18 cellular contexts compared by ENCODE assay signal in genomic region chr14:102504951-102505600, GRCh38. TPM values are rescaled to one million over a fixed set of nuclear protein-coding genes. Genes with fewer than 3 reads are reported as not detected.
DNase-seq lines count a peak whose midpoint lies in the region; ATAC-seq, FAIRE-seq and TF ChIP-seq lines count a peak whose summit lies in the region.
"Had no signal": no experiment of that assay in that cellular context is flagged by ENCODE, and none has a peak within 500 bp of the region (broad histone marks: within the 10 kb centered on the region; RNA-seq: fewer than 3 reads in every experiment).

No MANE protein-coding gene starts in this region.

- peak overlapping the region; percentile 63 for H3K27ac Mint-ChIP-seq in stimulated activated effector memory CD8-positive, alpha-beta T cell treated with anti-CD3 and anti-CD28 coated beads, Interleukin-12 subunit alpha, Interleukin-12 subunit beta, amount 100 ng/mL, for 72 hours

- no peak overlapping the region for H4K91ac ChIP-seq in IMR-90 (ENCODE audit: insufficient read depth, low read depth, low read length)

- POLR2A ChIA-PET in IMR-90 (lab: Charles Lee; ENCODE audit: unreplicated experiment), result no interaction called here
- POLR2A ChIA-PET in K562 (lab: Yijun Ruan, JAX), result interaction anchor here (1.3 to 2.0 kb wide), 2 partner anchors 10 to 12 kb away, joined by 3 to 6 read pairs; no protein-coding TSS in a partner anchor

- H3K4me3 ChIP-seq in IMR-90 (ENCODE audit: insufficient read depth, low read depth, low read length), result no peak overlapping the region
- no peak overlapping the region for H3K4me3 ChIP-seq in K562
- no peak overlapping the region for H3K4me3 ChIP-seq in hepatocyte
- H3K4me3 ChIP-seq in Peyer's patch, result peak overlapping the region in 1 of 4 donors; percentile 28
- H3K4me3 ChIP-seq: GM23248 had no signal

- H4K8ac ChIP-seq in IMR-90 (ENCODE audit: low read depth in 2 of 2, low read length in 2 of 2), result no peak overlapping the region

- peaks cover 20% of the 10 kb centered on the region for H3K4me1 Mint-ChIP-seq in stimulated activated effector memory CD8-positive, alpha-beta T cell treated with anti-CD3 and anti-CD28 coated beads, Interleukin-12 subunit alpha, Interleukin-12 subunit beta, amount 100 ng/mL, for 72 hours

- no peak overlapping the region for H3K4me2 ChIP-seq in IMR-90 (ENCODE audit: low read depth, low read length)
- no peak overlapping the region for H3K4me2 ChIP-seq in K562 (ENCODE audit: insufficient read depth, low read length)
- H3K4me2 ChIP-seq in hepatocyte, result no peak overlapping the region

- H3K4ac ChIP-seq in IMR-90 (ENCODE audit: low read depth, low read length), result no peak overlapping the region

- H3K9me3 ChIP-seq in IMR-90 (ENCODE audit: control insufficient read depth, insufficient read depth, low read length) (no peaks in the 10 kb centered on the region), K562 (replicated peaks; ENCODE audit: control insufficient read depth, insufficient read depth, low read depth, low read length) (no peaks in the 10 kb centered on the region), hepatocyte (ENCODE audit: low read depth) (no peaks in the 10 kb centered on the region), Peyer's patch (no peaks in the 10 kb centered on the region)

- no peak overlapping the region for H2BK5ac ChIP-seq in IMR-90 (ENCODE audit: low read depth, low read length, poor library complexity, severe bottlenecking)

- in situ Hi-C loops in IMR-90 (cut with MboI; ENCODE audit: low sequenced_read_pairs) (no loop called here), K562 (cut with MboI) (loop anchor here (25.0 kb wide), 1 partner anchor 407 kb away; the partner anchor contains the start of gene AMN)

- dilution Hi-C loops in IMR-90 (cut with HindIII; ENCODE audit: low sequenced_read_pairs, unreplicated experiment), result no loop called here

- no peak overlapping the region for H2BK20ac ChIP-seq in IMR-90 (ENCODE audit: low read depth, low read length)

- H2AK9ac ChIP-seq in IMR-90 (replicated peaks; ENCODE audit: low read depth, low read length, poor library complexity), result no peak overlapping the region

- CTCF ChIA-PET in IMR-90 (lab: Yijun Ruan, JAX), result no interaction called here
- CTCF ChIA-PET in K562 (lab: Yijun Ruan, JAX; ENCODE audit: low intra/inter-chr PET ratio), result no interaction called here

- intact Hi-C loops in IMR-90 (cut with micrococcal nuclease), result no loop called here
- intact Hi-C loops in K562 (cut with micrococcal nuclease), result loop anchor here (10.0 kb wide), 1 partner anchor 540 kb away; the partner anchor contains the start of gene DYNC1H1

- TF ChIP-seq RAD21 in IMR-90 (IDR thresholded peaks at IDR 0.05; ENCODE audit: low read length), result no peak
- no peak for TF ChIP-seq RAD21 in K562 (CRISPR knock-in tag; conservative IDR thresholded peaks at IDR 0.05 in 1 of 2, IDR thresholded peaks at IDR 0.05 in 1 of 2)

- H4K20me1 ChIP-seq in IMR-90 (ENCODE audit: insufficient read depth, low read length) (no peaks in the 10 kb centered on the region), K562 (replicated peaks; ENCODE audit: control insufficient read depth, insufficient read depth, low read length) (peaks cover 4% of the 10 kb centered on the region; the same call in 1 of the 2 replicates), hepatocyte (ENCODE audit: insufficient read depth, poor library complexity, severe bottlenecking) (no peaks in the 10 kb centered on the region)

- no peak for DNase-seq in IMR-90
- peak in 1 of 4 experiments; percentile 2 for DNase-seq in K562 (ENCODE audit: extremely low read depth in 1 of 4, low spot score in 3 of 4)
- DNase-seq in hepatocyte (ENCODE audit: low spot score), result peak; percentile 5
- DNase-seq in stimulated activated effector memory CD8-positive, alpha-beta T cell treated with anti-CD3 and anti-CD28 coated beads, Interleukin-12 subunit alpha, Interleukin-12 subunit beta, amount 100 ng/mL, for 72 hours (ENCODE audit: low spot score in 2 of 2), result no peak
- DNase-seq in stimulated activated CD4-positive, alpha-beta T cell treated with anti-CD3 and anti-CD28 coated beads, Interleukin-15, amount 100 ng/mL, for 24 hours, result no peak
- DNase-seq in Peyer's patch, result no peak
- DNase-seq in C1 segment of cervical spinal cord (lab: John Stamatoyannopoulos, UW), result no peak
- DNase-seq: ACHN; CD4-positive, alpha-beta memory T cell; DND-41; GDM1; GM23248; NCI-H1436; NCI-H2081 treated with DMSO at 0.1 percent for 48 hours; NCI-H226; NCI-H526 treated with DMSO at 0.1 percent for 48 hours had no signal

- H3K9me1 ChIP-seq in IMR-90 (ENCODE audit: insufficient read depth, low read length) (no peaks in the 10 kb centered on the region; the same call in 1 of the 2 replicates), K562 (ENCODE audit: control insufficient read depth, insufficient read depth, low read length) (no peaks in the 10 kb centered on the region)

- no peak for TF ChIP-seq POLR2A in IMR-90 (IDR thresholded peaks at IDR 0.05; ENCODE audit: low read depth, low read length)
- TF ChIP-seq POLR2A in K562 (conservative IDR thresholded peaks at IDR 0.05), result no peak
- TF ChIP-seq POLR2A in Peyer's patch (IDR thresholded peaks at IDR 0.05), result no peak

- H3K4me1 ChIP-seq in IMR-90 (ENCODE audit: control insufficient read depth, insufficient read depth, low read length) (peaks cover 5% of the 10 kb centered on the region), K562 (replicated peaks in 1 of 2; ENCODE audit: control insufficient read depth in 2 of 2, insufficient read depth in 2 of 2, low read length in 2 of 2) (peaks cover 27 to 70% of the 10 kb centered on the region in 2 experiments), hepatocyte (ENCODE audit: insufficient read depth) (peaks cover 6% of the 10 kb centered on the region), Peyer's patch (peaks cover 0 to 7% (median 3%) of the 10 kb centered on the region in 4 donors)

- H3K18ac ChIP-seq in IMR-90 (ENCODE audit: low read depth, low read length), result no peak overlapping the region

- H3K36me3 ChIP-seq in IMR-90 (ENCODE audit: control insufficient read depth, insufficient read depth, low read length) (peaks cover 15% of the 10 kb centered on the region), K562 (ENCODE audit: control insufficient read depth, insufficient read depth, low read length) (peaks cover 20% of the 10 kb centered on the region; the same call in 2 of the 3 replicates), hepatocyte (replicated peaks; ENCODE audit: insufficient read depth, low read depth) (no peaks in the 10 kb centered on the region), Peyer's patch (peaks cover 0 to 21% (median 0%) of the 10 kb centered on the region in 3 donors)

- no peak overlapping the region for H2AK5ac ChIP-seq in IMR-90 (ENCODE audit: low read depth, low read length)

- no peak for TF ChIP-seq EP300 in K562 (IDR thresholded peaks at IDR 0.05; ENCODE audit: low read length)

- no peak overlapping the region for H3K9ac ChIP-seq in IMR-90 (ENCODE audit: low read depth, low read length)
- H3K9ac ChIP-seq in K562 (ENCODE audit: insufficient read depth in 1 of 2, low read depth in 2 of 2, low read length in 2 of 2), result peak overlapping the region in 1 of 2 experiments; percentile 81; a peak in 2 of 4 replicates
- H3K9ac ChIP-seq: GM23248 had no signal

- no peak for ATAC-seq in IMR-90 (ENCODE audit: low read depth)
- no peak for ATAC-seq in K562
- ATAC-seq in stimulated activated effector memory CD8-positive, alpha-beta T cell treated with anti-CD3 and anti-CD28 coated beads, Interleukin-12 subunit alpha, Interleukin-12 subunit beta, amount 100 ng/mL, for 72 hours, result no peak

- peaks cover 11 to 16% of the 10 kb centered on the region in 2 experiments for H3K79me1 ChIP-seq in IMR-90 (ENCODE audit: low read depth in 1 of 2, low read length in 2 of 2)

- BruUV-seq in IMR-90 (replicated peaks; lab: Mats Ljungman, UMichigan) (no TSS peak), K562 (replicated peaks; lab: Mats Ljungman, UMichigan) (no TSS peak)

- H4K5ac ChIP-seq in IMR-90 (ENCODE audit: low read depth, low read length), result no peak overlapping the region

- no peak overlapping the region for H2BK120ac ChIP-seq in IMR-90 (ENCODE audit: low read depth, low read length)

- TF ChIP-seq CTCF in IMR-90 (conservative IDR thresholded peaks at IDR 0.05; ENCODE audit: low read depth, low read length) (no peak), K562 (IDR thresholded peaks at IDR 0.05 in 2 of 3, conservative IDR thresholded peaks at IDR 0.05 in 1 of 3; ENCODE audit: insufficient read depth in 2 of 3, low read depth in 1 of 3, low read length in 3 of 3) (no peak), hepatocyte (IDR thresholded peaks at IDR 0.05; ENCODE audit: poor library complexity) (no peak), Peyer's patch (IDR thresholded peaks at IDR 0.05) (no peak)

- WGBS in IMR-90 (ENCODE audit: extremely low coverage in 2 of 2, insufficient read length in 1 of 2), 2 experiments, result no CpG with 5 or more reads among the region's 9 CpGs
- 58% methylated on average over 7 of the region's 9 CpGs for WGBS in K562 (ENCODE audit: insufficient coverage, low coverage, missing lambda C conversion rate)
- 89% methylated on average over 9 of the region's 9 CpGs for WGBS in hepatocyte (ENCODE audit: low lambda C conversion rate, missing lambda C conversion rate)

- H3K27ac ChIP-seq in IMR-90 (ENCODE audit: insufficient read depth, low read length) (no peak overlapping the region), K562 (ENCODE audit: extremely low read depth, low read depth, low read length) (peak overlapping the region; percentile 63; the same call in 2 of the 3 replicates), hepatocyte (no peak overlapping the region), Peyer's patch (peak overlapping the region in 1 of 4 donors; percentile 61)
- H3K27ac ChIP-seq: GM23248 had no signal

- no peaks in the 10 kb centered on the region for H3K9me3 Mint-ChIP-seq in stimulated activated effector memory CD8-positive, alpha-beta T cell treated with anti-CD3 and anti-CD28 coated beads, Interleukin-12 subunit alpha, Interleukin-12 subunit beta, amount 100 ng/mL, for 72 hours

- no peaks in the 10 kb centered on the region for H3K9me2 ChIP-seq in hepatocyte (replicated peaks; ENCODE audit: insufficient read depth)

- peak overlapping the region; percentile 51 for H2AFZ ChIP-seq in IMR-90 (replicated peaks; ENCODE audit: low read length, poor library complexity)
- no peak overlapping the region for H2AFZ ChIP-seq in K562 (ENCODE audit: low read depth, low read length)
- H2AFZ ChIP-seq in hepatocyte, result no peak overlapping the region
- H2AFZ ChIP-seq: GM23248 had no signal

- H3K23ac ChIP-seq in IMR-90 (ENCODE audit: low read depth, low read length), result no peak overlapping the region

- no peak for FAIRE-seq in K562 (lab: Jason Lieb, UNC)
- FAIRE-seq: GM12892, HTR-8/SVneo had no signal

- H3K14ac ChIP-seq in IMR-90 (replicated peaks; ENCODE audit: low read depth, low read length), result no peak overlapping the region

- H3K79me2 ChIP-seq in K562 (ENCODE audit: control insufficient read depth, insufficient read depth, low read length), result peaks cover 15% of the 10 kb centered on the region; the same call in 2 of the 3 replicates
- H3K79me2 ChIP-seq in hepatocyte, result no peaks in the 10 kb centered on the region

- no peak overlapping the region for H3K56ac ChIP-seq in IMR-90 (ENCODE audit: extremely low read depth, insufficient read depth, low read length)

- peaks cover 4% of the 10 kb centered on the region for H3K36me3 Mint-ChIP-seq in stimulated activated effector memory CD8-positive, alpha-beta T cell treated with anti-CD3 and anti-CD28 coated beads, Interleukin-12 subunit alpha, Interleukin-12 subunit beta, amount 100 ng/mL, for 72 hours

- no peak overlapping the region for H2BK15ac ChIP-seq in IMR-90 (ENCODE audit: low read depth, low read length)

- no peak overlapping the region for H3K4me3 Mint-ChIP-seq in stimulated activated effector memory CD8-positive, alpha-beta T cell treated with anti-CD3 and anti-CD28 coated beads, Interleukin-12 subunit alpha, Interleukin-12 subunit beta, amount 100 ng/mL, for 72 hours
- H3K4me3 Mint-ChIP-seq: CD4-positive, alpha-beta memory T cell had no signal

- H3K27me3 ChIP-seq in IMR-90 (ENCODE audit: control insufficient read depth, insufficient read depth, low read length) (no peaks in the 10 kb centered on the region), K562 (ENCODE audit: control insufficient read depth in 2 of 2, insufficient read depth in 2 of 2, low read length in 2 of 2) (no peaks in the 10 kb centered on the region), hepatocyte (no peaks in the 10 kb centered on the region), Peyer's patch (no peaks in the 10 kb centered on the region)

RNA-seq across cellular contexts. Expression of gene ANKRD9, which starts 4.5 kb away (rescaled TPM):
- 3.9 and 5.3 TPM in 2 replicates for total RNA-seq in IMR-90 (2012; rRNA removed)
- 15.7 and 25.8 TPM in 2 replicates for polyA plus RNA-seq in IMR-90 (2012; rRNA removed)
- polyA plus RNA-seq in IMR-90 (2012; cell fraction: cytosol; rRNA removed), result 10.3 and 41.0 TPM in 2 replicates
- 48.7 and 143 TPM in 2 replicates for polyA plus RNA-seq in IMR-90 (2012; cell fraction: nucleus; rRNA removed; ENCODE audit: low replicate concordance)
- 19.3 and 49.4 TPM in 2 replicates for total RNA-seq in K562 (2011; cell fraction: chromatin; rRNA removed; ENCODE audit: low replicate concordance)
- 48.4 and 58.8 TPM in 2 replicates for total RNA-seq in K562 (2011; cell fraction: nucleolus; rRNA removed)
- total RNA-seq in K562 (2011; cell fraction: nucleoplasm; rRNA removed), result 30.0 and 36.6 TPM in 2 replicates
- total RNA-seq in K562 (2014; rRNA removed), result 29.4 and 29.5 TPM in 2 replicates
- total RNA-seq in K562 (2014; rRNA removed; fragmentation: Illumina TruSeq; extraction: Trizol), result 3.3 and 3.7 TPM in 2 replicates
- 5.0 and 5.3 TPM in 2 replicates for total RNA-seq in K562 (2015; rRNA removed; fragmentation: Illumina TruSeq; extraction: Trizol)
- total RNA-seq in K562 (2021), result 32.9 and 34.8 TPM in 2 replicates
- polyA plus RNA-seq in K562 (2011; rRNA removed), result 15.4 and 20.4 TPM in 2 replicates
- polyA plus RNA-seq in K562 (2011; cell fraction: cytosol; rRNA removed), result 26.0 and 97.0 TPM in 2 replicates
- polyA plus RNA-seq in K562 (2011; cell fraction: nucleus; rRNA removed), result 106 and 194 TPM in 2 replicates
- 12.9 and 30.7 TPM in 2 replicates for polyA plus RNA-seq in K562 (2012)
- polyA plus RNA-seq in K562 (2014; fragmentation: Illumina TruSeq; extraction: Trizol), result 4.0 and 4.3 TPM in 2 replicates
- under 1 TPM; 0.04 to 0.06 TPM for polyA plus RNA-seq in K562 (2014; fragmentation: Nextera tagmentation; extraction: Ambion mirVana)
- 27.5 and 29.9 TPM in 2 replicates for polyA plus RNA-seq in K562 (2014; rRNA removed)
- 3.5 and 3.7 TPM in 2 replicates for polyA minus RNA-seq in K562 (2011; rRNA and poly(A)+ RNA removed)
- polyA minus RNA-seq in K562 (2011; cell fraction: cytosol; rRNA and poly(A)+ RNA removed), result 7.4 and 12.8 TPM in 2 replicates
- polyA minus RNA-seq in K562 (2011; cell fraction: nucleus; rRNA and poly(A)+ RNA removed), result 18.6 and 23.2 TPM in 2 replicates
- 43.8 and 46.5 TPM in 2 replicates for total RNA-seq in hepatocyte
- polyA plus RNA-seq in hepatocyte, result 88.1 and 90.7 TPM in 2 replicates
- 100 to 1,000 TPM in 3 of 4 donors, 10 to 100 TPM in 1; 52.8 to 450 (median 392) TPM for total RNA-seq in Peyer's patch
